ENCODE assay signal across 1 cellular context in the genomic region with DNA sequence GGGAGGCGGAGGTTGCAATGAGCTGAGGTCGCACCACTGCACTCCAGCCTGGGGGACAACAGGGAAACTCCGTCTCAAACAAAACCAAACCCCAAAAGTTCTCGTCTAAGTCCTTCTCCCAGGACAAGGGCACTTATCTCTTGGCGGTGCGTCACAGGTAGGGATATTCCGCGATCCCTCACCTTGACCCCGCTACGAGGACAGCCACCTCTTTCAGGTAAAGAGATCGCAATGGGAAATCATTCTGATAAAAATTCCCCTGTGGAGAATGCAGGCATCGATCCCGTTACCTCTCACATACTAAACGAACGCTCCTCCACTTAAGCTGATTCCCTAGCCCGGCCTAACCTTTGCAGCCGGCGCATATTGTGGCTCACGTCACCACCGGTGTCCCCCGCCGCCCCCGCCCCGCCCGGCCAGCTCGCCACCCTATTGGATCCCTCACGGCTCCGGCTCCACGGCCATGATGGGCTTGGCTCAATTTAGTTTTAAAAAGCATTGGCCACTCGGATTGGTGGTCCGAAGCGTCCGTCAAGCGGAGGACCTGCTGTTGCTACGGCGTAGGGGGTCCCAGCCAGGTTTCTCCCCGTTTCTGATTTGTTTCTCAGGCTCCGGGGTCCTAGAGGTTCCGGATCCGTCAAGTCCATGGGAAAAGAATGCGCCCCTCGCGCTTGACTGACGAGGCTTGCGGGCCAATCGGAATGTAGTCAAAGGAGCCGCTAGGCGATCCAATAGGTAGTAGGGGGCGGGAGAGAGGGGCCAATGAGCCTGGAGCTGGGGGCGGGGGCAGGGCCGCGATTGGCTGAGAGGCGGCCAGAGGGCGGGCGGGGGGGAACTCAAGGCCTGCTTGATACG.
TF ChIP-seq lines count a peak whose summit lies in the region.

No MANE protein-coding gene starts in this region.

TF ChIP-seq in WTC11, 78 proteins besides CTCF, POLR2A, EP300 and RAD21 (continued from another document and continues in another):
- TF ChIP-seq ARID4B (CRISPR knock-in tag; IDR thresholded peaks at IDR 0.05; ENCODE audit: borderline replicate concordance), result peak; percentile 57; the same call in 1 of the 2 replicates
- TF ChIP-seq, protein P1, sequence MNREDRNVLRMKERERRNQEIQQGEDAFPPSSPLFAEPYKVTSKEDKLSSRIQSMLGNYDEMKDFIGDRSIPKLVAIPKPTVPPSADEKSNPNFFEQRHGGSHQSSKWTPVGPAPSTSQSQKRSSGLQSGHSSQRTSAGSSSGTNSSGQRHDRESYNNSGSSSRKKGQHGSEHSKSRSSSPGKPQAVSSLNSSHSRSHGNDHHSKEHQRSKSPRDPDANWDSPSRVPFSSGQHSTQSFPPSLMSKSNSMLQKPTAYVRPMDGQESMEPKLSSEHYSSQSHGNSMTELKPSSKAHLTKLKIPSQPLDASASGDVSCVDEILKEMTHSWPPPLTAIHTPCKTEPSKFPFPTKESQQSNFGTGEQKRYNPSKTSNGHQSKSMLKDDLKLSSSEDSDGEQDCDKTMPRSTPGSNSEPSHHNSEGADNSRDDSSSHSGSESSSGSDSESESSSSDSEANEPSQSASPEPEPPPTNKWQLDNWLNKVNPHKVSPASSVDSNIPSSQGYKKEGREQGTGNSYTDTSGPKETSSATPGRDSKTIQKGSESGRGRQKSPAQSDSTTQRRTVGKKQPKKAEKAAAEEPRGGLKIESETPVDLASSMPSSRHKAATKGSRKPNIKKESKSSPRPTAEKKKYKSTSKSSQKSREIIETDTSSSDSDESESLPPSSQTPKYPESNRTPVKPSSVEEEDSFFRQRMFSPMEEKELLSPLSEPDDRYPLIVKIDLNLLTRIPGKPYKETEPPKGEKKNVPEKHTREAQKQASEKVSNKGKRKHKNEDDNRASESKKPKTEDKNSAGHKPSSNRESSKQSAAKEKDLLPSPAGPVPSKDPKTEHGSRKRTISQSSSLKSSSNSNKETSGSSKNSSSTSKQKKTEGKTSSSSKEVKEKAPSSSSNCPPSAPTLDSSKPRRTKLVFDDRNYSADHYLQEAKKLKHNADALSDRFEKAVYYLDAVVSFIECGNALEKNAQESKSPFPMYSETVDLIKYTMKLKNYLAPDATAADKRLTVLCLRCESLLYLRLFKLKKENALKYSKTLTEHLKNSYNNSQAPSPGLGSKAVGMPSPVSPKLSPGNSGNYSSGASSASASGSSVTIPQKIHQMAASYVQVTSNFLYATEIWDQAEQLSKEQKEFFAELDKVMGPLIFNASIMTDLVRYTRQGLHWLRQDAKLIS (CRISPR knock-in tag; IDR thresholded peaks at IDR 0.05; ENCODE audit: borderline replicate concordance), result no peak
- TF ChIP-seq, protein P2, sequence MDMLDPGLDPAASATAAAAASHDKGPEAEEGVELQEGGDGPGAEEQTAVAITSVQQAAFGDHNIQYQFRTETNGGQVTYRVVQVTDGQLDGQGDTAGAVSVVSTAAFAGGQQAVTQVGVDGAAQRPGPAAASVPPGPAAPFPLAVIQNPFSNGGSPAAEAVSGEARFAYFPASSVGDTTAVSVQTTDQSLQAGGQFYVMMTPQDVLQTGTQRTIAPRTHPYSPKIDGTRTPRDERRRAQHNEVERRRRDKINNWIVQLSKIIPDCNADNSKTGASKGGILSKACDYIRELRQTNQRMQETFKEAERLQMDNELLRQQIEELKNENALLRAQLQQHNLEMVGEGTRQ (CRISPR knock-in tag; IDR thresholded peaks at IDR 0.05), result no peak
- TF ChIP-seq FOXP1 (CRISPR knock-in tag; IDR thresholded peaks at IDR 0.05; ENCODE audit: borderline replicate concordance), result no peak
- TF ChIP-seq ZBTB21 (CRISPR knock-in tag; IDR thresholded peaks at IDR 0.05; ENCODE audit: borderline replicate concordance), result no peak
- peak; percentile 78; the same call in 1 of the 2 replicates for TF ChIP-seq ZNF232 (CRISPR knock-in tag; IDR thresholded peaks at IDR 0.05)
- no peak for TF ChIP-seq JAZF1 (CRISPR knock-in tag; IDR thresholded peaks at IDR 0.05)
- TF ChIP-seq FOXJ3 (CRISPR knock-in tag; IDR thresholded peaks at IDR 0.05; ENCODE audit: borderline replicate concordance), result no peak
- TF ChIP-seq, protein P3, sequence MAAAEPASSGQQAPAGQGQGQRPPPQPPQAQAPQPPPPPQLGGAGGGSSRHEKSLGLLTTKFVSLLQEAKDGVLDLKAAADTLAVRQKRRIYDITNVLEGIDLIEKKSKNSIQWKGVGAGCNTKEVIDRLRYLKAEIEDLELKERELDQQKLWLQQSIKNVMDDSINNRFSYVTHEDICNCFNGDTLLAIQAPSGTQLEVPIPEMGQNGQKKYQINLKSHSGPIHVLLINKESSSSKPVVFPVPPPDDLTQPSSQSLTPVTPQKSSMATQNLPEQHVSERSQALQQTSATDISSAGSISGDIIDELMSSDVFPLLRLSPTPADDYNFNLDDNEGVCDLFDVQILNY (CRISPR knock-in tag; IDR thresholded peaks at IDR 0.05), result no peak
- peak; percentile 83 for TF ChIP-seq TEAD1 (CRISPR knock-in tag; IDR thresholded peaks at IDR 0.05)
- no peak for TF ChIP-seq NR3C1 (CRISPR knock-in tag; conservative IDR thresholded peaks at IDR 0.05; ENCODE audit: low read depth)
- TF ChIP-seq SOX15 (CRISPR knock-in tag; IDR thresholded peaks at IDR 0.05), result no peak
- TF ChIP-seq, protein P4, sequence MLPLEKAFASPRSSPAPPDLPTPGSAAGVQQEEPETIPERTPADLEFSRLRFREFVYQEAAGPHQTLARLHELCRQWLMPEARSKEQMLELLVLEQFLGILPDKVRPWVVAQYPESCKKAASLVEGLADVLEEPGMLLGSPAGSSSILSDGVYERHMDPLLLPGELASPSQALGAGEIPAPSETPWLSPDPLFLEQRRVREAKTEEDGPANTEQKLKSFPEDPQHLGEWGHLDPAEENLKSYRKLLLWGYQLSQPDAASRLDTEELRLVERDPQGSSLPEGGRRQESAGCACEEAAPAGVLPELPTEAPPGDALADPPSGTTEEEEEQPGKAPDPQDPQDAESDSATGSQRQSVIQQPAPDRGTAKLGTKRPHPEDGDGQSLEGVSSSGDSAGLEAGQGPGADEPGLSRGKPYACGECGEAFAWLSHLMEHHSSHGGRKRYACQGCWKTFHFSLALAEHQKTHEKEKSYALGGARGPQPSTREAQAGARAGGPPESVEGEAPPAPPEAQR (CRISPR knock-in tag; IDR thresholded peaks at IDR 0.05), result no peak
- no peak for TF ChIP-seq E2F4 (CRISPR knock-in tag; IDR thresholded peaks at IDR 0.05; ENCODE audit: borderline replicate concordance, low read depth)
- no peak for TF ChIP-seq TCF7 (CRISPR knock-in tag; IDR thresholded peaks at IDR 0.05; ENCODE audit: low read depth)
- TF ChIP-seq ZNF263 (CRISPR knock-in tag; IDR thresholded peaks at IDR 0.05; ENCODE audit: low read depth), result no peak
- 0 out of 2 replicates have a peak, but pooled peaks have one; percentile 22 for TF ChIP-seq MLX (CRISPR knock-in tag; IDR thresholded peaks at IDR 0.05)
- peak; percentile 80; the same call in 1 of the 2 replicates for TF ChIP-seq NFATC4 (CRISPR knock-in tag; IDR thresholded peaks at IDR 0.05)
- TF ChIP-seq STAT6 (CRISPR knock-in tag; conservative IDR thresholded peaks at IDR 0.05; ENCODE audit: low read depth), result no peak
- peak; percentile 70; the same call in 1 of the 2 replicates for TF ChIP-seq HMGXB4 (CRISPR knock-in tag; IDR thresholded peaks at IDR 0.05)
- TF ChIP-seq FOXK1 (CRISPR knock-in tag; IDR thresholded peaks at IDR 0.05), result no peak
- TF ChIP-seq ATF3 (CRISPR knock-in tag; conservative IDR thresholded peaks at IDR 0.05), result no peak
- TF ChIP-seq, protein P5, sequence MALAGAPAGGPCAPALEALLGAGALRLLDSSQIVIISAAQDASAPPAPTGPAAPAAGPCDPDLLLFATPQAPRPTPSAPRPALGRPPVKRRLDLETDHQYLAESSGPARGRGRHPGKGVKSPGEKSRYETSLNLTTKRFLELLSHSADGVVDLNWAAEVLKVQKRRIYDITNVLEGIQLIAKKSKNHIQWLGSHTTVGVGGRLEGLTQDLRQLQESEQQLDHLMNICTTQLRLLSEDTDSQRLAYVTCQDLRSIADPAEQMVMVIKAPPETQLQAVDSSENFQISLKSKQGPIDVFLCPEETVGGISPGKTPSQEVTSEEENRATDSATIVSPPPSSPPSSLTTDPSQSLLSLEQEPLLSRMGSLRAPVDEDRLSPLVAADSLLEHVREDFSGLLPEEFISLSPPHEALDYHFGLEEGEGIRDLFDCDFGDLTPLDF (CRISPR knock-in tag; IDR thresholded peaks at IDR 0.05), result no peak
- TF ChIP-seq NFYB (CRISPR knock-in tag; conservative IDR thresholded peaks at IDR 0.05; ENCODE audit: low read depth), result peak; percentile 81
- TF ChIP-seq OVOL2 (CRISPR knock-in tag; IDR thresholded peaks at IDR 0.05; ENCODE audit: borderline replicate concordance), result no peak
- 0 out of 2 replicates have a peak, but pooled peaks have one; percentile 2 for TF ChIP-seq PREB (CRISPR knock-in tag; IDR thresholded peaks at IDR 0.05; ENCODE audit: borderline replicate concordance)
